ENCODE assay signal across 8 cellular contexts in the genomic region with DNA sequence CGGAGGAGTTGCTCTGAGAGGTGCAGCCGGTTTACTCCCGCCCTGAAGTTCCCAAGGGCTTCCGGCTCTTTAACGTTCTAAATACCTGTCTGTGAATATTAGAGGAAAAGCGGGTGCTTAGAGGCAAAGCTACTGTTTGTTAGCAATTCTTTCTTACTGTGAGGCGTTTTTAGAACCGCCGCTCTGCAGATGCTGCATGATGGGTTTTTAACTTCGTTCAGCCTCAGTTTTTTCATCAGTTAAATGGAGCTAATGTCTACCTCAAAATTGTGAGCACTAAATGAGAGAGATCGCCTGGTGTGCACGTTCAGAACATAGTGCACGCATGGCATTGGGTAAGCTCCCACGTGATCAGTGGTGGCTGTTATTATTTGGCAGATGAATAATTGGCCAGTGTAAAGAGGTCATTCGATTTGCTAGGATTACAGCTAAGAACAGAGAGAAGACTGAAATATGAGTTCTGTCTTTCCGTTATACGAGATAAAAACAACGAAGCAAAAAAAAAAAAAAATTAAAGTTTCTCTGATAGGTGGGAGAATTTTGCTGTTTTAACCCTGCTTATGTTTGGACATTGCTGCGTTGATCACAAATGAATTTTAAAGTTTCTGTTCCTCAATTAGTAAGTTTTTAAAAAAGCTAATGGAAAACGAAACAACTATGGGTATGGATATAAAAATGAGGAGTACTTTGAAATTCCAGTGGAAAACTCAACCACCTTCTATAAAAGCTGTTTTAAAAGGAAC. TPM values are rescaled to one million over a fixed set of nuclear protein-coding genes. Genes with fewer than 3 reads are reported as not detected.
DNase-seq lines count a peak whose midpoint lies in the region; ATAC-seq, FAIRE-seq and TF ChIP-seq lines count a peak whose summit lies in the region.

No MANE protein-coding gene starts in this region.

- intact Hi-C loops in HepG2 (cut with micrococcal nuclease; ENCODE audit: unreplicated experiment): loop anchor here (1.0 kb wide), 1 partner anchor 13 kb away; no protein-coding TSS in a partner anchor

- H3K9me3 ChIP-seq in A549 (no peaks in the 10 kb centered on the region), HepG2 (ENCODE audit: low read length) (peaks cover 7% of the 10 kb centered on the region; the same call in 1 of the 2 replicates)

- TF ChIP-seq RAD21 in A549 (conservative IDR thresholded peaks at IDR 0.05 in 1 of 2, IDR thresholded peaks at IDR 0.05 in 1 of 2): no peak
- no peak; the same call in none of the 2 replicates for TF ChIP-seq RAD21 in HepG2 (CRISPR knock-in tag; IDR thresholded peaks at IDR 0.05)

- no peaks in the 10 kb centered on the region for H4K20me1 ChIP-seq in HepG2 (ENCODE audit: insufficient read depth, low read length)

- DNase-seq in A549 (ENCODE audit: low read depth in 1 of 2, low spot score in 1 of 2) (peak; percentile 25 to 88), NCI-H146 (lab: John Stamatoyannopoulos, UW) (peak; percentile 96), T-helper 2 cell (peak in 3 of 5 experiments; percentile 21 to 94 (median 37)), HepG2 (ENCODE audit: low spot score) (peak; percentile 93)
- DNase-seq in stimulated activated CD8-positive, alpha-beta memory T cell treated with anti-CD3 and anti-CD28 coated beads, Interleukin-15, amount 100 ng/mL, for 48 hours (ENCODE audit: low read depth in 2 of 2): peak; percentile 40 to 49

- ATAC-seq in A549 (peak; percentile 78 to 86), GM18499 (IDR thresholded peaks at IDR 0.05; ENCODE audit: insufficient read depth, unreplicated experiment) (peak; percentile 44), HG02885 (IDR thresholded peaks at IDR 0.05; ENCODE audit: poor library complexity, unreplicated experiment) (peak; percentile 58), HepG2 (peak; percentile 61)

- H2AFZ ChIP-seq in HepG2 (ENCODE audit: low read length): peak overlapping the region; percentile 8

- peaks cover 6 to 28% of the 10 kb centered on the region in 2 experiments for H3K36me3 ChIP-seq in HepG2 (replicated peaks in 1 of 2; ENCODE audit: control insufficient read depth in 1 of 2, insufficient read depth in 2 of 2, low read length in 2 of 2)

- peak overlapping the region; percentile 87 to 89 for H3K27ac ChIP-seq in A549
- peak overlapping the region; percentile 79 for H3K27ac ChIP-seq in cingulate gyrus (ENCODE audit: low read depth, low read length)
- peak overlapping the region; percentile 92 for H3K27ac ChIP-seq in HepG2 (ENCODE audit: extremely low read length, insufficient read depth, low read length)

- in situ Hi-C loops in HepG2 (cut with HindIII; ENCODE audit: extremely low pct_ligation_motif_present, low pct_unique_long_range_greater_than_20kb): no loop called here

- no peaks in the 10 kb centered on the region; a peak in 1 of 5 replicates for H3K27me3 ChIP-seq in HepG2 (ENCODE audit: control insufficient read depth in 1 of 2, insufficient read depth in 2 of 2, low read length in 2 of 2)

- TF ChIP-seq EP300 in A549 (IDR thresholded peaks at IDR 0.05) (no peak), HepG2 (IDR thresholded peaks at IDR 0.05; ENCODE audit: low read depth in 2 of 2, low read length in 2 of 2) (peak; percentile 13 to 55), HepG2 (CRISPR knock-in tag; IDR thresholded peaks at IDR 0.05; ENCODE audit: borderline replicate concordance) (peak; percentile 79)

- peak overlapping the region; percentile 72 for H3K9ac ChIP-seq in HepG2 (ENCODE audit: insufficient read depth, low read depth, low read length)

- FAIRE-seq in A549 (lab: Jason Lieb, UNC) (peak; percentile 36), HepG2 (lab: Jason Lieb, UNC) (peak; percentile 42)

- POLR2A ChIA-PET in A549 (lab: Yijun Ruan, JAX) (interaction anchor here (0.6 to 1.1 kb wide), 6 partner anchors 13 to 1471 kb away, joined by 3 to 7 read pairs (median 4); no protein-coding TSS in a partner anchor), HepG2 (lab: Yijun Ruan, JAX) (interaction anchor here (0.6 to 6.8 kb wide), 17 partner anchors 10 to 581 kb away, joined by 3 to 155 read pairs (median 3); no protein-coding TSS in a partner anchor)

- H3K4me1 ChIP-seq in A549 (peaks cover 18% of the 10 kb centered on the region; the same call in 1 of the 3 replicates), HepG2 (ENCODE audit: insufficient read depth, low read length) (peaks cover 58% of the 10 kb centered on the region)

- BruUV-seq in HepG2 (replicated peaks; lab: Mats Ljungman, UMichigan): TSS peak; percentile 96

- H3K79me2 ChIP-seq in HepG2 (ENCODE audit: insufficient read depth, low read length): peaks cover 42% of the 10 kb centered on the region

- under 1% methylated on average over 19 of the region's 20 CpGs for WGBS in A549 (ENCODE audit: missing lambda C conversion rate)
- 3% methylated on average over 17 of the region's 20 CpGs for WGBS in HepG2 (ENCODE audit: low lambda C conversion rate)

- CTCF ChIA-PET in A549 (lab: Yijun Ruan, JAX) (interaction anchor here (0.6 to 0.7 kb wide), 2 partner anchors 298 to 383 kb away, joined by 3 to 4 read pairs; no protein-coding TSS in a partner anchor), HepG2 (lab: Yijun Ruan, JAX; ENCODE audit: low intra/inter-chr PET ratio, low total read pairs) (no interaction called here)

- H3K4me3 ChIP-seq in A549 (peak overlapping the region; percentile 53), HepG2 (replicated peaks in 1 of 3; ENCODE audit: insufficient read depth in 1 of 3, low read depth in 2 of 3, low read length in 3 of 3) (peak overlapping the region; percentile 46 to 93 (median 49))

- TF ChIP-seq POLR2A in A549 (IDR thresholded peaks at IDR 0.05; ENCODE audit: low read length) (no peak), HepG2 (IDR thresholded peaks at IDR 0.05; ENCODE audit: insufficient read depth in 1 of 2, low read depth in 2 of 2, low read length in 2 of 2) (0 out of 4 replicates have a peak, but pooled peaks of 1 of the 2 experiments have one; percentile 37)

- H3K4me2 ChIP-seq in A549 (peak overlapping the region; percentile 94), HepG2 (ENCODE audit: low read depth, low read length) (peak overlapping the region; percentile 90)

- no peak for TF ChIP-seq CTCF in A549 (IDR thresholded peaks at IDR 0.05)
- TF ChIP-seq CTCF in HepG2 (CRISPR knock-in tag; IDR thresholded peaks at IDR 0.05): 0 out of 2 replicates have a peak, but pooled peaks have one; percentile 2

RNA-seq across cellular contexts. Expression of a gene that starts 0.7 kb away (rescaled TPM):
- polyA plus RNA-seq in A549 (2011; rRNA removed): 16.8 and 19.5 TPM in 2 replicates
- polyA plus RNA-seq in A549 (2012; cell fraction: cytosol; rRNA removed): 8.1 and 8.2 TPM in 2 replicates
- 8.2 and 13.7 TPM in 2 replicates for polyA plus RNA-seq in A549 (2012; cell fraction: nucleus; rRNA removed)
- 9.2 to 9.8 TPM (median 9.8 TPM) in 3 replicates for polyA plus RNA-seq in A549 (2017; fragmentation: RNase III; extraction: RNeasy Plus Mini Kit Qiagen cat#74134 plus additional on column Dnase treatment)
- polyA minus RNA-seq in A549 (2011; rRNA and poly(A)+ RNA removed): 12.8 and 18.6 TPM in 2 replicates
- total RNA-seq in HepG2 (2016; rRNA removed; fragmentation: Illumina TruSeq; extraction: Trizol): 122 and 149 TPM in 2 replicates
- 42.1 and 44.6 TPM in 2 replicates for total RNA-seq in HepG2 (2016; cell fraction: cytosol; rRNA removed; fragmentation: Illumina TruSeq; extraction: Trizol; ENCODE audit: low read depth)
- 124 and 156 TPM in 2 replicates for total RNA-seq in HepG2 (2016; cell fraction: insoluble cytoplasmic fraction; rRNA removed; fragmentation: Illumina TruSeq; extraction: Trizol)
- total RNA-seq in HepG2 (2016; cell fraction: membrane; rRNA removed; fragmentation: Illumina TruSeq; extraction: Trizol): 45.1 and 48.3 TPM in 2 replicates
- 201 and 207 TPM in 2 replicates for total RNA-seq in HepG2 (2016; cell fraction: nucleus; rRNA removed; fragmentation: Illumina TruSeq; extraction: Trizol)
- 64.3 and 91.4 TPM in 2 replicates for polyA plus RNA-seq in HepG2 (2011; rRNA removed)
- polyA plus RNA-seq in HepG2 (2011; cell fraction: cytosol; rRNA removed): 49.3 and 58.3 TPM in 2 replicates
- 74.6 and 81.3 TPM in 2 replicates for polyA plus RNA-seq in HepG2 (2011; cell fraction: nucleus; rRNA removed)
- 59.9 and 60.7 TPM in 2 replicates for polyA plus RNA-seq in HepG2 (2012)
- 17.1 and 18.2 TPM in 2 replicates for polyA plus RNA-seq in HepG2 (2016; cell fraction: cytosol; fragmentation: Illumina TruSeq; extraction: Trizol; ENCODE audit: low read depth)
- 133 and 147 TPM in 2 replicates for polyA plus RNA-seq in HepG2 (2016; cell fraction: insoluble cytoplasmic fraction; fragmentation: Illumina TruSeq; extraction: Trizol; ENCODE audit: low read depth)
- 20.5 and 22.2 TPM in 2 replicates for polyA plus RNA-seq in HepG2 (2016; cell fraction: membrane; fragmentation: Illumina TruSeq; extraction: Trizol; ENCODE audit: low read depth)
- 93.1 and 104 TPM in 2 replicates for polyA plus RNA-seq in HepG2 (2016; cell fraction: nucleus; fragmentation: Illumina TruSeq; extraction: Trizol; ENCODE audit: insufficient read depth, low read depth)
- 9.7 and 101 TPM in 2 replicates for polyA minus RNA-seq in HepG2 (2011; rRNA and poly(A)+ RNA removed; ENCODE audit: low replicate concordance)
- 39.5 and 52.5 TPM in 2 replicates for polyA minus RNA-seq in HepG2 (2011; cell fraction: cytosol; rRNA and poly(A)+ RNA removed)
- polyA minus RNA-seq in HepG2 (2011; cell fraction: nucleus; rRNA and poly(A)+ RNA removed): 333 and 340 TPM in 2 replicates

RNA-seq across cellular contexts. Expression of a gene that starts 51.1 kb away (rescaled TPM):
- polyA plus RNA-seq in A549 (2011; rRNA removed) (not detected in 2 replicates), A549 (2017; fragmentation: RNase III; extraction: RNeasy Plus Mini Kit Qiagen cat#74134 plus additional on column Dnase treatment) (not detected in 3 replicates), HepG2 (2011; rRNA removed) (not detected in 2 replicates)
- polyA plus RNA-seq in A549 (2012; cell fraction: cytosol; rRNA removed): not detected in 2 replicates
- 0.04 TPM in 1 of 2 replicates, not detected in the other for polyA plus RNA-seq in A549 (2012; cell fraction: nucleus; rRNA removed)
- not detected in 2 replicates for polyA minus RNA-seq in A549 (2011; rRNA and poly(A)+ RNA removed)
- total RNA-seq in HepG2 (2016; rRNA removed; fragmentation: Illumina TruSeq; extraction: Trizol): not detected in 2 replicates
- not detected in 2 replicates for total RNA-seq in HepG2 (2016; cell fraction: cytosol; rRNA removed; fragmentation: Illumina TruSeq; extraction: Trizol; ENCODE audit: low read depth)
- not detected in 2 replicates for total RNA-seq in HepG2 (2016; cell fraction: insoluble cytoplasmic fraction; rRNA removed; fragmentation: Illumina TruSeq; extraction: Trizol)
- not detected in 2 replicates for total RNA-seq in HepG2 (2016; cell fraction: membrane; rRNA removed; fragmentation: Illumina TruSeq; extraction: Trizol)
- total RNA-seq in HepG2 (2016; cell fraction: nucleus; rRNA removed; fragmentation: Illumina TruSeq; extraction: Trizol): not detected in 2 replicates
- polyA plus RNA-seq in HepG2 (2011; cell fraction: cytosol; rRNA removed): not detected in 2 replicates
- polyA plus RNA-seq in HepG2 (2011; cell fraction: nucleus; rRNA removed): not detected in 2 replicates
- 0.76 and 0.79 TPM in 2 replicates for polyA plus RNA-seq in HepG2 (2012)
- not detected in 2 replicates for polyA plus RNA-seq in HepG2 (2016; cell fraction: cytosol; fragmentation: Illumina TruSeq; extraction: Trizol; ENCODE audit: low read depth)
- polyA plus RNA-seq in HepG2 (2016; cell fraction: insoluble cytoplasmic fraction; fragmentation: Illumina TruSeq; extraction: Trizol; ENCODE audit: low read depth): not detected in 2 replicates
- not detected in 2 replicates for polyA plus RNA-seq in HepG2 (2016; cell fraction: membrane; fragmentation: Illumina TruSeq; extraction: Trizol; ENCODE audit: low read depth)
- not detected in 2 replicates for polyA plus RNA-seq in HepG2 (2016; cell fraction: nucleus; fragmentation: Illumina TruSeq; extraction: Trizol; ENCODE audit: insufficient read depth, low read depth)
- not detected in 2 replicates for polyA minus RNA-seq in HepG2 (2011; rRNA and poly(A)+ RNA removed; ENCODE audit: low replicate concordance)
- not detected in 2 replicates for polyA minus RNA-seq in HepG2 (2011; cell fraction: cytosol; rRNA and poly(A)+ RNA removed)
- polyA minus RNA-seq in HepG2 (2011; cell fraction: nucleus; rRNA and poly(A)+ RNA removed): not detected in 2 replicates

Comparison
In these comparisons a context has a peak if more than half of its experiments do, and no peak if none do; other contexts are left out.
1. Peak in every context shown above with its lines: DNase-seq, ATAC-seq, H3K4me3 ChIP-seq and H3K27ac ChIP-seq.
2. DNase-seq: peak in every context shown above with its lines; median percentile 96 in NCI-H146; 93 in HepG2; 56 in A549; 44 in stimulated activated CD8-positive, alpha-beta memory T cell treated with anti-CD3 and anti-CD28 coated beads, Interleukin-15, amount 100 ng/mL, for 48 hours; 37 in T-helper 2 cell.